ENCODE assay signal across 8 cellular contexts in the genomic region with DNA sequence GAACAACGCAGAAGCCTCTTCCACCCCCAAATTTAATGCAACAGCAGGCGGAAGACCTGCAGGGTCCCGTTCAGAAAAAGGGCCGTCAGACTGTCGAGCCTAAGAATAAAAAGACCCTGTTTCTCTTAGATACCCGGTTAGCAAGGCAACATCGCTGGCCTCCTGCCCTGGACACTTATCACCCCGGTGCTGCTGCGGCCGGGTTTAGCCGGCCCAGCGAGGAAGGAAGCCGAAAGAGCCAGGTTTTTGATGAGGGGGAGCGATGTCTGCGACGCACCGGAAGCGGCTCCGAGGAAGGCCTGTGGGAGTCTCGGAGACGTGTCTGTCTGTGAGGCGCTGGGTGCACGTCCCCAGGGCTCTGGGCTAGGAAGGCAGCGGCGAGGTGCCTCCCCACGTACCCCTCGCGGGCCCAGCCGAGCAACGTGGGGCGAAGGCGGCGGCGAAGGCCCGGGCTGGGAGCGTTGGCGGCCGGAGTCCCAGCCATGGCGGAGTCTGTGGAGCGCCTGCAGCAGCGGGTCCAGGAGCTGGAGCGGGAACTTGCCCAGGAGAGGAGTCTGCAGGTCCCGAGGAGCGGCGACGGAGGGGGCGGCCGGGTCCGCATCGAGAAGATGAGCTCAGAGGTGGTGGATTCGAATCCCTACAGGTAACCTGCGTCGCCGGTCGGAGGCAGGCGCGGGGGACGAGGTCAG. TPM values are rescaled to one million over a fixed set of nuclear protein-coding genes. Genes with fewer than 3 reads are reported as not detected.
DNase-seq lines count a peak whose midpoint lies in the region; ATAC-seq and TF ChIP-seq lines count a peak whose summit lies in the region.

Gene UBA5, plus strand, starts transcription at position 274 of the 689 bp plus-strand sequence. Its CDS starts 209 bp downstream, at position 483.

- peak; percentile 74 for DNase-seq in GM10266 (ENCODE audit: extremely low spot score)
- DNase-seq in HCEC 1CT: peak; percentile 78
- peak; percentile 68 for DNase-seq in MM.1S
- DNase-seq in T-helper 17 cell: peak; percentile 51 to 58 (median 52)
- peak in 53 of 56 donors; percentile 6 to 86 (median 61) for DNase-seq in amygdala (lab: John Stamatoyannopoulos, UW)
- DNase-seq in left ventricle myocardium superior: peak; percentile 83
- no peak for DNase-seq in pulmonary artery endothelial cell (ENCODE audit: low read depth, low spot score)
- peak in 1 of 2 donors; percentile 88 for DNase-seq in vagina (ENCODE audit: extremely low spot score in 2 of 2)

- H3K4me1 Mint-ChIP-seq in T-helper 17 cell: peaks cover 52% of the 10 kb centered on the region

- no peak for TF ChIP-seq CTCF in GM10266 (IDR thresholded peaks at IDR 0.05; ENCODE audit: control insufficient read depth, insufficient read depth, low read depth, missing control alignments)
- TF ChIP-seq CTCF in MM.1S (IDR thresholded peaks at IDR 0.05; ENCODE audit: low read length): no peak
- TF ChIP-seq CTCF in vagina (IDR thresholded peaks at IDR 0.05): no peak

- peak; percentile 92 for ATAC-seq in T-helper 17 cell
- peak; percentile 85 for ATAC-seq in left ventricle myocardium superior

- H3K27ac Mint-ChIP-seq in T-helper 17 cell: peak within 1 kb of the TSS; percentile 96

- TF ChIP-seq POLR2A in vagina (IDR thresholded peaks at IDR 0.05): no peak

- no peaks in the 10 kb centered on the region for H3K27me3 ChIP-seq in MM.1S (replicated peaks; ENCODE audit: insufficient read depth, low read length)
- H3K27me3 ChIP-seq in vagina: no peaks in the 10 kb centered on the region

- H4K20me1 ChIP-seq in MM.1S (ENCODE audit: insufficient read depth, low read length): no peaks in the 10 kb centered on the region

- 0 out of 2 replicates have a peak, but pooled peaks cover 2% of the 10 kb centered on the region for H3F3A ChIP-seq in MM.1S (ENCODE audit: insufficient read depth, low read length)

- peak within 1 kb of the TSS; percentile 93 for H3K9ac ChIP-seq in MM.1S (ENCODE audit: low read length)

- H3K4me3 Mint-ChIP-seq in T-helper 17 cell: peak within 1 kb of the TSS; percentile 98

- H3K4me3 ChIP-seq in MM.1S (ENCODE audit: low read length): peak within 1 kb of the TSS; percentile 91
- peak within 1 kb of the TSS; percentile 73 to 88 for H3K4me3 ChIP-seq in vagina

- H3K27ac ChIP-seq in MM.1S (ENCODE audit: low read length): peak within 1 kb of the TSS; percentile 75; the same call in 1 of the 2 replicates
- H3K27ac ChIP-seq in vagina: peak within 1 kb of the TSS; percentile 80

- no peaks in the 10 kb centered on the region for H3K9me2 ChIP-seq in MM.1S (replicated peaks; ENCODE audit: insufficient read depth, low read length)

- peaks cover 7% of the 10 kb centered on the region for H3K36me3 Mint-ChIP-seq in T-helper 17 cell (ENCODE audit: low read depth)

- peak within 1 kb of the TSS; percentile 76 for H3K4me2 ChIP-seq in MM.1S (ENCODE audit: low read depth, low read length)

- no peaks in the 10 kb centered on the region for H3K9me3 ChIP-seq in MM.1S (replicated peaks; ENCODE audit: insufficient read depth, low read length)
- H3K9me3 ChIP-seq in T-helper 17 cell (ENCODE audit: control insufficient read depth, low read length, poor library complexity, severe bottlenecking): no peaks in the 10 kb centered on the region
- H3K9me3 ChIP-seq in vagina: no peaks in the 10 kb centered on the region

- H3K36me3 ChIP-seq in MM.1S (replicated peaks; ENCODE audit: insufficient read depth, low read length) (no peaks in the 10 kb centered on the region), vagina (no peaks in the 10 kb centered on the region)

- H2AFZ ChIP-seq in MM.1S (ENCODE audit: low read length): peak within 1 kb of the TSS; percentile 92

- intact Hi-C loops in left ventricle myocardium superior (cut with micrococcal nuclease) (no loop called here), vagina (cut with DNase I) (loop anchor here (5.0 kb wide), 1 partner anchor 1592 kb away; the partner anchor contains the start of gene RYK)

- H3K79me2 ChIP-seq in MM.1S (ENCODE audit: low read length): peaks cover 57% of the 10 kb centered on the region

- H3K4me1 ChIP-seq in MM.1S (ENCODE audit: low read length) (peaks cover 6% of the 10 kb centered on the region; the same call in 1 of the 2 replicates), vagina (peaks cover 34% of the 10 kb centered on the region)

- H3K27me3 Mint-ChIP-seq in T-helper 17 cell: no peaks in the 10 kb centered on the region

RNA-seq across cellular contexts. Expression of gene UBA5, which starts in this region (rescaled TPM):
- total RNA-seq in T-helper 17 cell: 10 to 100 TPM; 30.7 to 40.5 TPM
- 38.3 TPM for total RNA-seq in left ventricle myocardium superior
- total RNA-seq in pulmonary artery endothelial cell: 34.0 and 62.7 TPM in 2 replicates
- total RNA-seq in vagina: 26.5 TPM
